ENCODE assay signal across 8 cellular contexts in genomic region chr17:80832888-80833583, GRCh38.
DNase-seq lines count a peak whose midpoint lies in the region; ATAC-seq and TF ChIP-seq lines count a peak whose summit lies in the region.

No MANE protein-coding gene starts in this region.

- no peaks in the 10 kb centered on the region for H3K27me3 Mint-ChIP-seq in activated T-helper 2 cell treated with anti-CD3 and anti-CD28 coated beads, Interferon-gamma antibody, Interleukin-2, Interleukin-4, amounts not matched to agents 10 μg/mL and 5 μg/mL and 100 μg/mL, durations not matched to agents 14 hours and 24 hours and 36 hours (ENCODE audit: low read depth)
- no peaks in the 10 kb centered on the region for H3K27me3 Mint-ChIP-seq in naive thymus-derived CD8-positive, alpha-beta T cell

- DNase-seq in DMS153 (lab: John Stamatoyannopoulos, UW) (peak; percentile 96), fibroblast of pulmonary artery (ENCODE audit: low read depth) (peak; percentile 97)
- DNase-seq in Jurkat, Clone E6-1 (ENCODE audit: low read depth, low spot score) = peak; percentile 64
- DNase-seq in activated T-helper 2 cell treated with anti-CD3 and anti-CD28 coated beads, Interferon-gamma antibody, Interleukin-2, Interleukin-4, amounts not matched to agents 10 μg/mL and 5 μg/mL and 100 μg/mL, durations not matched to agents 14 hours and 24 hours and 36 hours (ENCODE audit: low spot score) = peak; percentile 83
- peak; percentile 41 to 81 (median 64) for DNase-seq in naive thymus-derived CD8-positive, alpha-beta T cell
- peak; percentile 71 to 92 for DNase-seq in stimulated activated effector memory CD8-positive, alpha-beta T cell treated with anti-CD3 and anti-CD28 coated beads, Interleukin-12 subunit alpha, Interleukin-12 subunit beta, amount 100 ng/mL, for 72 hours (ENCODE audit: low spot score in 2 of 2)

- H3K27ac Mint-ChIP-seq in activated T-helper 2 cell treated with anti-CD3 and anti-CD28 coated beads, Interferon-gamma antibody, Interleukin-2, Interleukin-4, amounts not matched to agents 10 μg/mL and 5 μg/mL and 100 μg/mL, durations not matched to agents 14 hours and 24 hours and 36 hours = peak overlapping the region; percentile 94
- peak overlapping the region; percentile 91 to 97 (median 94) for H3K27ac Mint-ChIP-seq in naive thymus-derived CD8-positive, alpha-beta T cell
- H3K27ac Mint-ChIP-seq in stimulated activated effector memory CD8-positive, alpha-beta T cell treated with anti-CD3 and anti-CD28 coated beads, Interleukin-12 subunit alpha, Interleukin-12 subunit beta, amount 100 ng/mL, for 72 hours = peak overlapping the region; percentile 91

- TF ChIP-seq CTCF in fibroblast of pulmonary artery (IDR thresholded peaks at IDR 0.05; ENCODE audit: low read length, missing control alignments) = no peak

- peak; percentile 75 for ATAC-seq in GM21619 (IDR thresholded peaks at IDR 0.05; ENCODE audit: unreplicated experiment)
- ATAC-seq in naive thymus-derived CD8-positive, alpha-beta T cell = peak; percentile 91
- ATAC-seq in stimulated activated effector memory CD8-positive, alpha-beta T cell treated with anti-CD3 and anti-CD28 coated beads, Interleukin-12 subunit alpha, Interleukin-12 subunit beta, amount 100 ng/mL, for 72 hours = peak; percentile 94

- POLR2A ChIA-PET in naive thymus-derived CD8-positive, alpha-beta T cell (lab: Charles Lee) = interaction anchor here (0.6 to 2.4 kb wide), 18 partner anchors 12 to 459 kb away, joined by 3 to 18 read pairs (median 4); no protein-coding TSS in a partner anchor

- H3K9me3 Mint-ChIP-seq in activated T-helper 2 cell treated with anti-CD3 and anti-CD28 coated beads, Interferon-gamma antibody, Interleukin-2, Interleukin-4, amounts not matched to agents 10 μg/mL and 5 μg/mL and 100 μg/mL, durations not matched to agents 14 hours and 24 hours and 36 hours = no peaks in the 10 kb centered on the region
- H3K9me3 Mint-ChIP-seq in naive thymus-derived CD8-positive, alpha-beta T cell = no peaks in the 10 kb centered on the region
- no peaks in the 10 kb centered on the region for H3K9me3 Mint-ChIP-seq in stimulated activated effector memory CD8-positive, alpha-beta T cell treated with anti-CD3 and anti-CD28 coated beads, Interleukin-12 subunit alpha, Interleukin-12 subunit beta, amount 100 ng/mL, for 72 hours

- peak overlapping the region; percentile 77 for H3K4me3 Mint-ChIP-seq in activated T-helper 2 cell treated with anti-CD3 and anti-CD28 coated beads, Interferon-gamma antibody, Interleukin-2, Interleukin-4, amounts not matched to agents 10 μg/mL and 5 μg/mL and 100 μg/mL, durations not matched to agents 14 hours and 24 hours and 36 hours (ENCODE audit: low read depth)
- H3K4me3 Mint-ChIP-seq in naive thymus-derived CD8-positive, alpha-beta T cell = peak overlapping the region; percentile 74 to 93 (median 88)
- H3K4me3 Mint-ChIP-seq in stimulated activated effector memory CD8-positive, alpha-beta T cell treated with anti-CD3 and anti-CD28 coated beads, Interleukin-12 subunit alpha, Interleukin-12 subunit beta, amount 100 ng/mL, for 72 hours = peak overlapping the region; percentile 69

- H3K4me3 ChIP-seq in Jurkat, Clone E6-1 (ENCODE audit: low read length) = peak overlapping the region; percentile 42
- peak overlapping the region; percentile 58 for H3K4me3 ChIP-seq in fibroblast of pulmonary artery (replicated peaks; ENCODE audit: low read depth, low read length)

- peaks cover 47% of the 10 kb centered on the region for H3K4me1 Mint-ChIP-seq in activated T-helper 2 cell treated with anti-CD3 and anti-CD28 coated beads, Interferon-gamma antibody, Interleukin-2, Interleukin-4, amounts not matched to agents 10 μg/mL and 5 μg/mL and 100 μg/mL, durations not matched to agents 14 hours and 24 hours and 36 hours (ENCODE audit: low read depth)
- H3K4me1 Mint-ChIP-seq in naive thymus-derived CD8-positive, alpha-beta T cell = peaks cover 11 to 43% (median 33%) of the 10 kb centered on the region in 4 donors
- peaks cover 33% of the 10 kb centered on the region for H3K4me1 Mint-ChIP-seq in stimulated activated effector memory CD8-positive, alpha-beta T cell treated with anti-CD3 and anti-CD28 coated beads, Interleukin-12 subunit alpha, Interleukin-12 subunit beta, amount 100 ng/mL, for 72 hours

- peaks cover 43% of the 10 kb centered on the region for H3K36me3 Mint-ChIP-seq in activated T-helper 2 cell treated with anti-CD3 and anti-CD28 coated beads, Interferon-gamma antibody, Interleukin-2, Interleukin-4, amounts not matched to agents 10 μg/mL and 5 μg/mL and 100 μg/mL, durations not matched to agents 14 hours and 24 hours and 36 hours (ENCODE audit: low read depth)
- H3K36me3 Mint-ChIP-seq in naive thymus-derived CD8-positive, alpha-beta T cell = peaks cover 0 to 7% (median 2%) of the 10 kb centered on the region in 3 donors
- peaks cover 26% of the 10 kb centered on the region for H3K36me3 Mint-ChIP-seq in stimulated activated effector memory CD8-positive, alpha-beta T cell treated with anti-CD3 and anti-CD28 coated beads, Interleukin-12 subunit alpha, Interleukin-12 subunit beta, amount 100 ng/mL, for 72 hours

- intact Hi-C loops in activated T-helper 2 cell treated with anti-CD3 and anti-CD28 coated beads, Interferon-gamma antibody, Interleukin-2, Interleukin-4, amounts not matched to agents 10 μg/mL and 5 μg/mL and 100 μg/mL, durations not matched to agents 14 hours and 24 hours and 36 hours (cut with micrococcal nuclease) = loop anchor here (1.0 to 2.0 kb wide), 6 partner anchors 14 to 72 kb away; no protein-coding TSS in a partner anchor

TF ChIP-seq in PFSK-1, 5 proteins besides CTCF, POLR2A, EP300 and RAD21:
- TF ChIP-seq POLR2AphosphoS5 (IDR thresholded peaks at IDR 0.05; ENCODE audit: low read depth, low read length) (peak; percentile 76), FOXP2 (optimal IDR thresholded peaks at IDR 0.05; ENCODE audit: borderline replicate concordance, extremely low read depth, extremely low read length, insufficient read depth) (peak; percentile 77), REST (IDR thresholded peaks at IDR 0.05; ENCODE audit: insufficient read depth in 1 of 2, low read depth in 2 of 2, low read length in 2 of 2) (peak; percentile 30 to 64; a peak in 1 of 4 replicates), TAF1 (IDR thresholded peaks at IDR 0.05; ENCODE audit: borderline replicate concordance, insufficient read depth, low read length) (peak; percentile 77; the same call in 1 of the 2 replicates), SIN3A (IDR thresholded peaks at IDR 0.05; ENCODE audit: borderline replicate concordance, insufficient read depth, low read length) (peak; percentile 55; the same call in 1 of the 2 replicates)

Comparison
In these comparisons a context has a peak if more than half of its experiments do, and no peak if none do; other contexts are left out.
1. Peak in every context shown above with its lines: DNase-seq, ATAC-seq and H3K4me3 ChIP-seq.